In the genomic region with DNA sequence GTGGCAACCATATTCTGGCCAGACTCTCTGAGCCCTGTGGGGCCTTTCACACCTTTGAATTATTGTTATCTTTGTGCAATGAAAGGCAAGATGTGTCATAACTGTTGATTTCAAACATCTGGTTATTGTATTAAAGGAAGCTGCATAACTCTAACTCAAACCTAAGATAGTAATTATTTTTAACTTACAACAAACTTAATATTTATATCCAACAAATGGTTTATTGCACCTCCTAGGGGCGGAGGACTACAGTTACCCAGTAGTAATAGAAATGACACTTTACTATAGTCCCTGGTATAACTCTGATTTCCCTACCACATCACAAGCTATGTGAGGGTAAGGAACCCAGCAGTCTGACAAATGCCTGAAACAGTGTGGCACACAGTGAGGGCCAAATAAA, we compare ENCODE assay signal across 25 cellular contexts.
"Had no signal": no experiment of that assay in that cellular context is flagged by ENCODE, and none has a peak within 500 bp of the region (broad histone marks: within the 10 kb centered on the region; RNA-seq: fewer than 3 reads in every experiment).

No MANE protein-coding gene starts in this region.

- ATAC-seq: activated CD4-positive, alpha-beta T cell treated with anti-CD3 and anti-CD28 coated beads for 36 hours; activated naive CD4-positive, alpha-beta T cell treated with anti-CD3 and anti-CD28 coated beads, Interleukin-2, amount 50 U/mL, for 72 hours; activated T-helper 17 cell treated with anti-CD3 and anti-CD28 coated beads, Interleukin-2, amount 50 U/mL, for 72 hours; pancreas; psoas muscle; right cardiac atrium; stimulated activated naive CD8-positive, alpha-beta T cell treated with anti-CD3 and anti-CD28 coated beads, Interleukin-15, Interleukin-2, amounts not matched to agents 100 U/mL and 50 U/mL, for 24 hours had no signal

- H3K27ac ChIP-seq: adrenal gland, breast epithelium, coronary artery, epithelial cell of prostate, left ventricle myocardium inferior, pancreas, psoas muscle, upper lobe of left lung, WERI-Rb-1 had no signal

- H3K9me3 Mint-ChIP-seq: activated naive CD4-positive, alpha-beta T cell treated with anti-CD3 and anti-CD28 coated beads, Interleukin-2, amount 50 U/mL, for 72 hours; activated T-cell treated with anti-CD3 and anti-CD28 coated beads, Interleukin-2, amount 50 U/mL, for 24 hours; activated T-helper 17 cell treated with anti-CD3 and anti-CD28 coated beads, Interleukin-2, amount 50 U/mL, for 72 hours; central memory CD8-positive, alpha-beta T cell; nephron; T-helper 2 cell treated with Interferon-gamma antibody and Interleukin-4, amounts not matched to agents 5 μg/mL and 100 μg/mL, for 36 hours had no signal

- H3K4me1 ChIP-seq: adrenal gland, breast epithelium, left ventricle myocardium inferior, pancreas, psoas muscle, upper lobe of left lung had no signal

- H3K9me3 ChIP-seq: adrenal gland, breast epithelium, left ventricle myocardium inferior, pancreas, psoas muscle, upper lobe of left lung had no signal

- H3K4me1 Mint-ChIP-seq: activated T-helper 17 cell treated with anti-CD3 and anti-CD28 coated beads, Interleukin-2, amount 50 U/mL, for 72 hours; central memory CD8-positive, alpha-beta T cell had no signal

- DNase-seq: activated CD4-positive, alpha-beta T cell treated with anti-CD3 and anti-CD28 coated beads for 36 hours; activated CD4-positive, alpha-beta T cell treated with anti-CD3 and anti-CD28 coated beads, Interleukin-2, amount 50 U/mL, for 4 hours; activated CD8-positive, alpha-beta memory T cell treated with anti-CD3 and anti-CD28 coated beads for 24 hours; activated CD8-positive, alpha-beta memory T cell treated with anti-CD3 and anti-CD28 coated beads, Interleukin-2, amount 50 U/mL, for 4 hours; activated T-cell treated with anti-CD3 and anti-CD28 coated beads, Interleukin-2, amount 50 U/mL, for 24 hours; adrenal gland; kidney glomerular epithelial cell; left ventricle myocardium inferior; mammary epithelial cell; pancreas; psoas muscle; right cardiac atrium; stimulated activated CD4-positive, alpha-beta T cell treated with anti-CD3 and anti-CD28 coated beads, Interleukin-12 subunit alpha, Interleukin-12 subunit beta, amount 100 ng/mL, for 4 hours; stimulated activated CD4-positive, alpha-beta T cell treated with anti-CD3 and anti-CD28 coated beads, Interleukin-4, amount 100 ng/mL, for 4 hours; stimulated activated naive CD8-positive, alpha-beta T cell treated with anti-CD3 and anti-CD28 coated beads, Interleukin-15, Interleukin-2, amounts not matched to agents 100 U/mL and 50 U/mL, for 24 hours; upper lobe of left lung; WERI-Rb-1 had no signal

- H3K36me3 ChIP-seq: adrenal gland, breast epithelium, left ventricle myocardium inferior, pancreas, upper lobe of left lung, WERI-Rb-1 had no signal

- H3K27me3 Mint-ChIP-seq: activated CD4-positive, alpha-beta T cell treated with anti-CD3 and anti-CD28 coated beads for 36 hours; activated T-cell treated with anti-CD3 and anti-CD28 coated beads, Interleukin-2, amount 50 U/mL, for 24 hours; activated T-helper 17 cell treated with anti-CD3 and anti-CD28 coated beads, Interleukin-2, amount 50 U/mL, for 72 hours; central memory CD8-positive, alpha-beta T cell had no signal

- H3K4me3 Mint-ChIP-seq: activated CD4-positive, alpha-beta T cell treated with anti-CD3 and anti-CD28 coated beads for 36 hours; activated T-cell treated with anti-CD3 and anti-CD28 coated beads, Interleukin-2, amount 50 U/mL, for 24 hours; activated T-helper 17 cell treated with anti-CD3 and anti-CD28 coated beads, Interleukin-2, amount 50 U/mL, for 72 hours; central memory CD8-positive, alpha-beta T cell; nephron; T-helper 2 cell treated with Interferon-gamma antibody and Interleukin-4, amounts not matched to agents 5 μg/mL and 100 μg/mL, for 36 hours had no signal

- H3K27ac Mint-ChIP-seq: activated CD4-positive, alpha-beta T cell treated with anti-CD3 and anti-CD28 coated beads for 36 hours; activated naive CD4-positive, alpha-beta T cell treated with anti-CD3 and anti-CD28 coated beads, Interleukin-2, amount 50 U/mL, for 72 hours; activated T-cell treated with anti-CD3 and anti-CD28 coated beads, Interleukin-2, amount 50 U/mL, for 24 hours; activated T-helper 17 cell treated with anti-CD3 and anti-CD28 coated beads, Interleukin-2, amount 50 U/mL, for 72 hours; nephron; T-helper 2 cell treated with Interferon-gamma antibody and Interleukin-4, amounts not matched to agents 5 μg/mL and 100 μg/mL, for 36 hours had no signal

- H3K27me3 ChIP-seq: adrenal gland, breast epithelium, pancreas, upper lobe of left lung had no signal

- H3K36me3 Mint-ChIP-seq: activated naive CD4-positive, alpha-beta T cell treated with anti-CD3 and anti-CD28 coated beads, Interleukin-2, amount 50 U/mL, for 72 hours had no signal

- H3K4me3 ChIP-seq: adrenal gland, breast epithelium, coronary artery, left ventricle myocardium inferior, pancreas, psoas muscle, upper lobe of left lung had no signal
